In genomic region chr21:34519694-34520093, GRCh38 we compare ENCODE assay signal across 30 cellular contexts. TPM values are rescaled to one million over a fixed set of nuclear protein-coding genes. Genes with fewer than 3 reads are reported as not detected.
"Had no signal": no experiment of that assay in that cellular context is flagged by ENCODE, and none has a peak within 500 bp of the region (broad histone marks: within the 10 kb centered on the region; RNA-seq: fewer than 3 reads in every experiment).

No MANE protein-coding gene starts in this region.

- H3K4me3 ChIP-seq: colonic mucosa, dorsolateral prefrontal cortex, gastrocnemius medialis, mucosa of descending colon, pancreas, right atrium auricular region, thoracic aorta had no signal

- H3K4me3 Mint-ChIP-seq: activated B cell treated with CpG ODN at 0.5 μM for 24 hours; activated CD8-positive, alpha-beta T cell treated with anti-CD3 and anti-CD28 coated beads for 36 hours; activated naive CD4-positive, alpha-beta T cell treated with anti-CD3 and anti-CD28 coated beads, Interleukin-2, amount 50 U/mL, for 24 hours; activated naive CD8-positive, alpha-beta T cell treated with anti-CD3 and anti-CD28 coated beads, Interleukin-2, amount 50 U/mL, for 24 hours; activated T-cell treated with anti-CD3 and anti-CD28 coated beads, Interleukin-2, amount 50 U/mL, for 4 hours; immature natural killer cell; naive B cell; T-helper 2 cell treated with Interferon-gamma antibody and Interleukin-4, amounts not matched to agents 5 μg/mL and 100 μg/mL, for 36 hours had no signal

- H3K27ac Mint-ChIP-seq: activated B cell treated with CpG ODN at 0.5 μM for 24 hours; activated CD8-positive, alpha-beta T cell treated with anti-CD3 and anti-CD28 coated beads for 36 hours; activated naive CD4-positive, alpha-beta T cell treated with anti-CD3 and anti-CD28 coated beads, Interleukin-2, amount 50 U/mL, for 24 hours; activated T-helper 2 cell treated with anti-CD3 and anti-CD28 coated beads, Interferon-gamma antibody, Interleukin-2, Interleukin-4, amounts not matched to agents 10 μg/mL and 5 μg/mL and 100 μg/mL, durations not matched to agents 14 hours and 24 hours and 36 hours; T-helper 2 cell treated with Interferon-gamma antibody and Interleukin-4, amounts not matched to agents 5 μg/mL and 100 μg/mL, for 36 hours had no signal

- DNase-seq: activated B cell treated with CpG ODN at 0.5 μM for 24 hours; activated CD4-positive, alpha-beta T cell treated with anti-CD3 and anti-CD28 coated beads, Interleukin-2, amount 50 U/mL, for 1 hour; activated CD8-positive, alpha-beta T cell treated with anti-CD3 and anti-CD28 coated beads for 36 hours; activated naive CD8-positive, alpha-beta T cell treated with anti-CD3 and anti-CD28 coated beads, Interleukin-2, amount 50 U/mL, for 24 hours; activated T-cell treated with anti-CD3 and anti-CD28 coated beads, Interleukin-2, amount 50 U/mL, for 4 hours; amygdala; colonic mucosa; dorsolateral prefrontal cortex; effector memory CD4-positive, alpha-beta T cell; gastrocnemius medialis; head of caudate nucleus; hypothalamus; immature natural killer cell; kidney glomerular epithelial cell; naive B cell; nucleus accumbens; pancreas; stimulated activated CD4-positive, alpha-beta T cell treated with anti-CD3 and anti-CD28 coated beads, Interleukin-12 subunit alpha, Interleukin-12 subunit beta, amount 100 ng/mL, for 4 hours; stimulated activated CD4-positive, alpha-beta T cell treated with anti-CD3 and anti-CD28 coated beads, Interleukin-4, amount 100 ng/mL, for 1 hour; stimulated activated naive CD8-positive, alpha-beta T cell treated with anti-CD3 and anti-CD28 coated beads, Interleukin-15, Interleukin-2, amounts not matched to agents 100 U/mL and 50 U/mL, for 24 hours; T-helper 1 cell had no signal

- ATAC-seq: activated CD8-positive, alpha-beta T cell treated with anti-CD3 and anti-CD28 coated beads for 36 hours; activated naive CD8-positive, alpha-beta T cell treated with anti-CD3 and anti-CD28 coated beads, Interleukin-2, amount 50 U/mL, for 24 hours; activated T-cell treated with anti-CD3 and anti-CD28 coated beads, Interleukin-2, amount 50 U/mL, for 4 hours; gastrocnemius medialis; left lobe of liver; mucosa of descending colon; pancreas; stimulated activated naive CD8-positive, alpha-beta T cell treated with anti-CD3 and anti-CD28 coated beads, Interleukin-15, Interleukin-2, amounts not matched to agents 100 U/mL and 50 U/mL, for 24 hours had no signal

- H3K4me1 Mint-ChIP-seq: activated B cell treated with CpG ODN at 0.5 μM for 24 hours, naive B cell had no signal

- H3K9me3 ChIP-seq: colonic mucosa, gastrocnemius medialis, mucosa of descending colon, pancreas, right atrium auricular region, thoracic aorta had no signal

- H3K27ac ChIP-seq: colonic mucosa, dorsolateral prefrontal cortex, gastrocnemius medialis, pancreas had no signal

- H3K9me3 Mint-ChIP-seq: activated B cell treated with CpG ODN at 0.5 μM for 24 hours; activated CD8-positive, alpha-beta T cell treated with anti-CD3 and anti-CD28 coated beads for 36 hours; activated naive CD4-positive, alpha-beta T cell treated with anti-CD3 and anti-CD28 coated beads, Interleukin-2, amount 50 U/mL, for 24 hours; activated naive CD8-positive, alpha-beta T cell treated with anti-CD3 and anti-CD28 coated beads, Interleukin-2, amount 50 U/mL, for 24 hours; activated T-cell treated with anti-CD3 and anti-CD28 coated beads, Interleukin-2, amount 50 U/mL, for 4 hours; activated T-helper 2 cell treated with anti-CD3 and anti-CD28 coated beads, Interferon-gamma antibody, Interleukin-2, Interleukin-4, amounts not matched to agents 10 μg/mL and 5 μg/mL and 100 μg/mL, durations not matched to agents 14 hours and 24 hours and 36 hours; immature natural killer cell; naive B cell; T-helper 2 cell treated with Interferon-gamma antibody and Interleukin-4, amounts not matched to agents 5 μg/mL and 100 μg/mL, for 36 hours had no signal

- H3K27me3 ChIP-seq: colonic mucosa, dorsolateral prefrontal cortex, gastrocnemius medialis, pancreas, right atrium auricular region had no signal

- H3K27me3 Mint-ChIP-seq: activated B cell treated with CpG ODN at 0.5 μM for 24 hours; activated CD8-positive, alpha-beta T cell treated with anti-CD3 and anti-CD28 coated beads for 36 hours; activated naive CD4-positive, alpha-beta T cell treated with anti-CD3 and anti-CD28 coated beads, Interleukin-2, amount 50 U/mL, for 24 hours; activated naive CD8-positive, alpha-beta T cell treated with anti-CD3 and anti-CD28 coated beads, Interleukin-2, amount 50 U/mL, for 24 hours; naive B cell had no signal

RNA-seq across cellular contexts. Expression of gene KCNE1, which starts 7.7 kb away (rescaled TPM):
- total RNA-seq: activated B cell treated with CpG ODN at 0.5 μM for 24 hours; activated CD8-positive, alpha-beta T cell treated with anti-CD3 and anti-CD28 coated beads for 36 hours; epithelial cell of proximal tubule had no signal
- polyA plus RNA-seq: immature natural killer cell, neural cell had no signal
